25 cellular contexts compared by ENCODE assay signal in the genomic region with DNA sequence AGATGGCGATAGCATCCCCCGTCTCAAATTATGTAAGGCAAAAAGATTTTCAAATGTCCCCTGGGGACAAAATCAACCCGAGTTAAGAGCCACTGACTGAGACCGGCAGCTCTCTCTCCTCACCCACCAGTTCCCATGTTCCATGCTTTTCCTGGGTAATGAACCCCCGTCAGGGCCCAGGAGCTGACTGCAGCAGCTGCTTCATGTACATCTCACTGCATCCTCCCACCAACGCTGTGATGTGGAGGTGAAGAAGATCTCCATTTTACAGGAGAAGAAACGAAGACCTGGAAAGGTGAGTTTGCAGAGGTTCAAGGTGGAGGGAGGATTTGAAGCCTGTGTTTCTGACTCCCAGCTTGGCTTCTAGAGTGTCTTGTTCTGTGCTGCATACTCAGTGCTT.
"Had no signal": no experiment of that assay in that cellular context is flagged by ENCODE, and none has a peak within 500 bp of the region (broad histone marks: within the 10 kb centered on the region; RNA-seq: fewer than 3 reads in every experiment).

No MANE protein-coding gene starts in this region.

- H3K4me2 ChIP-seq: KMS-11, SK-N-SH had no signal

- H3K4me3 Mint-ChIP-seq: activated CD4-positive, alpha-beta T cell treated with anti-CD3 and anti-CD28 coated beads, Interleukin-2, amount 10 ng/mL, durations not matched to agents 24 days and 14 days; activated CD8-positive, alpha-beta T cell treated with anti-CD3 and anti-CD28 coated beads for 36 hours; activated T-cell treated with anti-CD3 and anti-CD28 coated beads, Interleukin-2, amount 50 U/mL, for 24 hours; central memory CD8-positive, alpha-beta T cell; T-helper 1 cell treated with Interleukin-12 subunit alpha and Interleukin-12 subunit beta and Interleukin-4 antibody, amounts not matched to agents 30 μg/mL and 1 μg/mL, for 36 hours; T-helper 2 cell treated with Interferon-gamma antibody and Interleukin-4, amounts not matched to agents 5 μg/mL and 100 μg/mL, for 36 hours had no signal

- DNase-seq: activated CD4-positive, alpha-beta T cell treated with anti-CD3 and anti-CD28 coated beads, Interleukin-2, amount 10 ng/mL, durations not matched to agents 24 days and 14 days; activated CD4-positive, alpha-beta T cell treated with anti-CD3 and anti-CD28 coated beads, Interleukin-2, amount 50 U/mL, for 4 hours; activated CD8-positive, alpha-beta T cell treated with anti-CD3 and anti-CD28 coated beads for 36 hours; activated gamma-delta T cell; activated naive CD4-positive, alpha-beta T cell treated with Interleukin-2 at 50 U/mL for 16 hours; activated T-cell treated with anti-CD3 and anti-CD28 coated beads, Interleukin-2, amount 50 U/mL, for 24 hours; adrenal gland; body of pancreas; MM.1S; MV-4-11; NCI-H1092; NCI-H1436 treated with DMSO at 0.1 percent for 48 hours; NCI-H2029; NCI-H345; NCI-H524 treated with DMSO at 0.1 percent for 48 hours; SHP77 treated with DMSO at 0.1 percent for 48 hours had no signal

- H3K9ac ChIP-seq: KMS-11, SK-N-SH had no signal

- H3K27me3 ChIP-seq: body of pancreas, SJSA1 had no signal

- H3K27ac ChIP-seq: adrenal gland, body of pancreas, KMS-11, SJSA1 had no signal

- H3K9me3 Mint-ChIP-seq: activated CD8-positive, alpha-beta T cell treated with anti-CD3 and anti-CD28 coated beads for 36 hours; activated T-helper 2 cell treated with anti-CD3 and anti-CD28 coated beads, Interferon-gamma antibody, Interleukin-2, Interleukin-4, amounts not matched to agents 10 μg/mL and 5 μg/mL and 100 μg/mL, durations not matched to agents 14 hours and 24 hours and 36 hours; central memory CD8-positive, alpha-beta T cell had no signal

- H3K4me3 ChIP-seq: adrenal gland, body of pancreas, SJSA1 had no signal

- ATAC-seq: activated CD8-positive, alpha-beta T cell treated with anti-CD3 and anti-CD28 coated beads for 36 hours; activated naive CD4-positive, alpha-beta T cell treated with anti-CD3 and anti-CD28 coated beads, Interleukin-2, amount 50 U/mL, for 72 hours; body of pancreas; Panc1 had no signal

- H3K4me1 Mint-ChIP-seq: activated CD4-positive, alpha-beta T cell treated with anti-CD3 and anti-CD28 coated beads, Interleukin-2, amount 10 ng/mL, durations not matched to agents 24 days and 14 days; central memory CD8-positive, alpha-beta T cell had no signal

- H3K4me1 ChIP-seq: body of pancreas had no signal

- H3K36me3 ChIP-seq: adrenal gland, SJSA1 had no signal

- H3K9me3 ChIP-seq: adrenal gland, SK-N-SH had no signal

- H3K27ac Mint-ChIP-seq: activated CD4-positive, alpha-beta T cell treated with anti-CD3 and anti-CD28 coated beads, Interleukin-2, amount 10 ng/mL, durations not matched to agents 24 days and 14 days; activated CD8-positive, alpha-beta T cell treated with anti-CD3 and anti-CD28 coated beads for 36 hours; activated naive CD4-positive, alpha-beta T cell treated with anti-CD3 and anti-CD28 coated beads, Interleukin-2, amount 50 U/mL, for 72 hours; activated T-cell treated with anti-CD3 and anti-CD28 coated beads, Interleukin-2, amount 50 U/mL, for 24 hours; activated T-helper 2 cell treated with anti-CD3 and anti-CD28 coated beads, Interferon-gamma antibody, Interleukin-2, Interleukin-4, amounts not matched to agents 10 μg/mL and 5 μg/mL and 100 μg/mL, durations not matched to agents 14 hours and 24 hours and 36 hours; T-helper 1 cell treated with Interleukin-12 subunit alpha and Interleukin-12 subunit beta and Interleukin-4 antibody, amounts not matched to agents 30 μg/mL and 1 μg/mL, for 36 hours; T-helper 2 cell treated with Interferon-gamma antibody and Interleukin-4, amounts not matched to agents 5 μg/mL and 100 μg/mL, for 36 hours had no signal
